1 cellular context compared by ENCODE assay signal in genomic region chr11:16945671-16946469, GRCh38.
TF ChIP-seq lines count a peak whose summit lies in the region.

No MANE protein-coding gene starts in this region.

TF ChIP-seq in HEK293, 187 proteins besides CTCF, POLR2A, EP300 and RAD21 (continued from another document):
- TF ChIP-seq PRDM2 (tag by site-specific recombination; IDR thresholded peaks at IDR 0.05; ENCODE audit: borderline replicate concordance) (no peak), ZNF146 (tag by site-specific recombination; IDR thresholded peaks at IDR 0.05) (no peak), YY1 (tag by site-specific recombination; IDR thresholded peaks at IDR 0.05) (no peak), ZNF140 (tag by site-specific recombination; IDR thresholded peaks at IDR 0.05) (no peak), KLF9 (tag by site-specific recombination; IDR thresholded peaks at IDR 0.05; ENCODE audit: low read depth) (no peak), HOXA7 (CRISPR knock-in tag; IDR thresholded peaks at IDR 0.05; ENCODE audit: borderline replicate concordance) (no peak), ZNF404 (tag by site-specific recombination; IDR thresholded peaks at IDR 0.05) (no peak), ZNF596 (tag by site-specific recombination; IDR thresholded peaks at IDR 0.05) (no peak), ZNF274 (IDR thresholded peaks at IDR 0.05; ENCODE audit: low read length) (no peak), ZNF274 (tag by site-specific recombination; IDR thresholded peaks at IDR 0.05; ENCODE audit: borderline replicate concordance) (no peak), ZNF132 (tag by site-specific recombination; IDR thresholded peaks at IDR 0.05; ENCODE audit: borderline replicate concordance) (no peak), ZNF600 (tag by site-specific recombination; IDR thresholded peaks at IDR 0.05) (no peak), BCL6B (tag by site-specific recombination; IDR thresholded peaks at IDR 0.05) (no peak), ZNF2 (tag by site-specific recombination; IDR thresholded peaks at IDR 0.05) (no peak), AEBP2 (tag by site-specific recombination; IDR thresholded peaks at IDR 0.05; ENCODE audit: borderline replicate concordance) (no peak), PRDM10 (tag by site-specific recombination; IDR thresholded peaks at IDR 0.05) (peak; percentile 89), ZNF555 (tag by site-specific recombination; conservative IDR thresholded peaks at IDR 0.05) (no peak), ZNF138 (tag by site-specific recombination; IDR thresholded peaks at IDR 0.05; ENCODE audit: borderline replicate concordance) (no peak), ZBTB26 (tag by site-specific recombination; optimal IDR thresholded peaks at IDR 0.05) (no peak), ZNF423 (tag by site-specific recombination; IDR thresholded peaks at IDR 0.05) (0 out of 2 replicates have a peak, but pooled peaks have one; percentile 39), ZNF169 (tag by site-specific recombination; IDR thresholded peaks at IDR 0.05) (no peak), SETDB1 (IDR thresholded peaks at IDR 0.05; ENCODE audit: insufficient read length, low read length) (no peak), ZBTB11 (tag by site-specific recombination; conservative IDR thresholded peaks at IDR 0.05; ENCODE audit: low read depth) (no peak)
